8 cellular contexts compared by ENCODE assay signal in the genomic region with DNA sequence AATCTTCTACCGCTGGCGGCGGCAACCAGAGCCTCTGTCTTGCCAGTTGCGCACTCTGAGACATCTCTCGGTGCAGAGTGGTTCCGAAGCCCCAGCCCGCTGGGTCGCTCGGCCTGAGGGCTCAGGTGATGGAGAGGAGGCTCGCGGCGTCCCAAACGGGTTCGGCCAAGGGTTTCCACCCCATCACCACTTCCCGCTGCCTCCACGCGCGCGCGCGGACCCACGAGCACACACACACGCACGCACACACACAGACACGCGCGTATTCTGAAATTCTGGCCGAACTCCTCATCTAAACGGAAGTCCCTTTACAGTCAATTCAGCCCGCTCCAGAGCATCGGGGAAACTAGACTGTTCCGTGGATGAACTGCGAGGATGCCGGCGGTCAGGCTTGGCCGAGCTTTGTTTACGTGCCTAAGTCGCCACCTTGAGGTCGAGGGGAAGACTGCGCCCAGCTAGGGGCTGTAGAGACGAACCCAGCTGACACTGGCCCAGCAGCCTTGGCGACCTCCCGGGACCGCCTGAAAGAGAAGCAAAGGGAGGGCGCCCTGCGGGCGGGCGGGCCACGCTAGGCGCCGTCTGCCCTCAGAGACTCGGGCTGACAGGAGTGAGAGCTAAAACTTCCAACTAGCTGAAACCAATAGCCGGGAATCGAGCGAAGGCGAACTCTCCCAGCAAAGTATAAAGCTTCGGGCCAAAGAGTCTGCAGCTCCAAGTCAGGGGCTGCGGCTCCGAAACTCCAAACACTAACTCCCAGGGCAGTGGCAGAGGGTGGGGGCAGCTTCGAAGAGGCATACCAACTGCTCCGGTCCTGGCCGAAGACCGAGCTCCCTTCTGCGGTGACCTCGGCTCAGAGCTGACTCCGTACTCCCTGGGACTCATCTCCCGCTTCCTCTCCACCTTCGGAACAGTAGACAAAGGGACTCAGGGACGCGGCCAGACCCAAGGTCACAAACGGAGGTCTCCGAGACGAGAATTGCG.
DNase-seq lines count a peak whose midpoint lies in the region; ATAC-seq, FAIRE-seq and TF ChIP-seq lines count a peak whose summit lies in the region.

No MANE protein-coding gene starts in this region.

- H3K9me3 Mint-ChIP-seq in T-helper 2 cell treated with Interferon-gamma antibody and Interleukin-4, amounts not matched to agents 5 μg/mL and 100 μg/mL, for 36 hours, result no peaks in the 10 kb centered on the region

- H3K4me3 Mint-ChIP-seq in T-helper 2 cell treated with Interferon-gamma antibody and Interleukin-4, amounts not matched to agents 5 μg/mL and 100 μg/mL, for 36 hours, result peak overlapping the region; percentile 71

- POLR2A ChIA-PET in A673 (lab: Charles Lee; ENCODE audit: low non-redundant PET), result interaction anchor here (0.6 kb wide), 1 partner anchor 1286 kb away, joined by 5 read pairs; no protein-coding TSS in a partner anchor

- H3K4me1 Mint-ChIP-seq in T-helper 2 cell treated with Interferon-gamma antibody and Interleukin-4, amounts not matched to agents 5 μg/mL and 100 μg/mL, for 36 hours (ENCODE audit: low read depth), result peaks cover 12% of the 10 kb centered on the region

- no TSS peak for BruUV-seq in A673 (replicated peaks; lab: Mats Ljungman, UMichigan)

- peaks cover 18% of the 10 kb centered on the region for H3K4me1 ChIP-seq in A673 (ENCODE audit: insufficient read depth, low read length, poor library complexity, severe bottlenecking)
- peaks cover 10% of the 10 kb centered on the region for H3K4me1 ChIP-seq in skeletal muscle satellite cell (ENCODE audit: control insufficient read depth, insufficient read depth, low read length)

- H3K36me3 Mint-ChIP-seq in T-helper 2 cell treated with Interferon-gamma antibody and Interleukin-4, amounts not matched to agents 5 μg/mL and 100 μg/mL, for 36 hours (ENCODE audit: low read depth), result no peaks in the 10 kb centered on the region

- H3K4me3 ChIP-seq in A673 (ENCODE audit: low read depth, low read length, poor library complexity, severe bottlenecking) (peak overlapping the region; percentile 61), bronchial epithelial cell (ENCODE audit: low read depth, low read length) (peak overlapping the region; percentile 33), skeletal muscle satellite cell (ENCODE audit: low read length) (peak overlapping the region; percentile 82)

- no peaks in the 10 kb centered on the region for H3K27me3 ChIP-seq in A673 (replicated peaks; ENCODE audit: insufficient read depth, low read depth, low read length, poor library complexity)
- H3K27me3 ChIP-seq in bronchial epithelial cell (ENCODE audit: control insufficient read depth, insufficient read depth, low read length), result peaks cover 7% of the 10 kb centered on the region
- peaks cover 28% of the 10 kb centered on the region for H3K27me3 ChIP-seq in skeletal muscle satellite cell (ENCODE audit: control insufficient read depth, insufficient read depth, low read length)

- H3K27ac ChIP-seq in A673 (ENCODE audit: low read depth, low read length, poor library complexity, severe bottlenecking), result peak overlapping the region; percentile 70

- TF ChIP-seq CTCF in A673 (conservative IDR thresholded peaks at IDR 0.05; ENCODE audit: low read depth, low read length) (peak; percentile 90), bronchial epithelial cell (IDR thresholded peaks at IDR 0.05; ENCODE audit: insufficient read depth, low read length, severe bottlenecking) (peak; percentile 93)

- CTCF ChIA-PET in A673 (lab: Charles Lee), result interaction anchor here (0.5 to 1.3 kb wide), 7 partner anchors 339 to 964 kb away, joined by 3 to 7 read pairs (median 4); no protein-coding TSS in a partner anchor

- peak; percentile 97 for ATAC-seq in GM18517 (IDR thresholded peaks at IDR 0.05; ENCODE audit: unreplicated experiment)
- ATAC-seq in HG03025 (IDR thresholded peaks at IDR 0.05; ENCODE audit: low FRiP score, unreplicated experiment), result peak; percentile 96

- H3K9me3 ChIP-seq in A673 (ENCODE audit: low read depth, low read length, poor library complexity, severe bottlenecking) (no peaks in the 10 kb centered on the region), skeletal muscle satellite cell (replicated peaks; ENCODE audit: low read length) (no peaks in the 10 kb centered on the region)

- H3K27ac Mint-ChIP-seq in T-helper 2 cell treated with Interferon-gamma antibody and Interleukin-4, amounts not matched to agents 5 μg/mL and 100 μg/mL, for 36 hours, result no peak overlapping the region

- DNase-seq in A673 (ENCODE audit: low spot score) (peak; percentile 93), NCI-H1694 treated with DMSO at 0.1 percent for 48 hours (lab: John Stamatoyannopoulos, UW) (peak; percentile 54), bronchial epithelial cell (ENCODE audit: low read depth) (peak; percentile 61), iPS-NIHi7 (ENCODE audit: extremely low spot score) (peak; percentile 90)
- DNase-seq in T-helper 2 cell treated with Interferon-gamma antibody and Interleukin-4, amounts not matched to agents 5 μg/mL and 100 μg/mL, for 36 hours (ENCODE audit: low spot score), result peak; percentile 56

- H3K36me3 ChIP-seq in A673 (ENCODE audit: insufficient read depth, low read length, poor library complexity, severe bottlenecking) (no peaks in the 10 kb centered on the region), bronchial epithelial cell (ENCODE audit: control insufficient read depth, insufficient read depth, low read length) (no peaks in the 10 kb centered on the region), skeletal muscle satellite cell (ENCODE audit: insufficient read depth, low read length) (no peaks in the 10 kb centered on the region)

- no peak for FAIRE-seq in bronchial epithelial cell (lab: Jason Lieb, UNC)

- H3K4me2 ChIP-seq in skeletal muscle satellite cell (ENCODE audit: low read length), result peak overlapping the region; percentile 100

- peak overlapping the region; percentile 75 for H3K9ac ChIP-seq in skeletal muscle satellite cell (ENCODE audit: low read depth, low read length)

- intact Hi-C loops in A673 (cut with micrococcal nuclease; ENCODE audit: unreplicated experiment), result loop anchor here (1.0 to 5.0 kb wide), 6 partner anchors 591 to 1336 kb away; no protein-coding TSS in a partner anchor

- peaks cover 55% of the 10 kb centered on the region for H3K27me3 Mint-ChIP-seq in T-helper 2 cell treated with Interferon-gamma antibody and Interleukin-4, amounts not matched to agents 5 μg/mL and 100 μg/mL, for 36 hours (ENCODE audit: low read depth)

Comparison
In these comparisons a context has a peak if more than half of its experiments do, and no peak if none do; other contexts are left out.
1. Peak in every context shown above with its lines: DNase-seq, ATAC-seq, H3K4me3 ChIP-seq and H3K27ac ChIP-seq.